1 cellular context compared by ENCODE assay signal in the genomic region with DNA sequence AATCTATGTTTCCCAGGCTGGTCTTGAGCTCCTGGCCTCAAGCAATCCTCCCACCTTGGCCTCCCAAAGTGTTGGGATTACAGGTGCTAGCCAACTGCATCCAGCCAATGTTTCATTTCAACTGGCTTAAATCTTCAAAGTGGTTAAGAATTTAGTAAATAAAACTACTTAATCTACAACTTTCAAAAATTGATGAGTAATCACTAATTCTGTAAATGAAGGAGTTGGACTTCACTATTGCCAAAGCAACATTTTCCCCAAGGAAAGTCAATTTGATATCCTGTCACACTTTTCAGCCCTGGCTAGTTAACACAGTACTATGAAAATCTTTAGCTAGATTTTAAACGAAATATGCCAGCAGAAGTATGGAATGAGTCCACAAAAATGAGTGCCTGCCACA.
A peak's percentile ranks its signal among the peaks of the same experiment; 100 is the strongest.
TF ChIP-seq lines count a peak whose summit lies in the region.

No MANE protein-coding gene starts in this region.

TF ChIP-seq in IMR-90, 13 proteins besides CTCF, POLR2A, EP300 and RAD21:
- TF ChIP-seq MAFK (IDR thresholded peaks at IDR 0.05; ENCODE audit: low read depth, low read length) (peak; percentile 95), SMC3 (IDR thresholded peaks at IDR 0.05; ENCODE audit: low read depth, low read length) (no peak), RFX5 (IDR thresholded peaks at IDR 0.05; ENCODE audit: low read depth, low read length) (no peak)
- TF ChIP-seq, protein P1, sequence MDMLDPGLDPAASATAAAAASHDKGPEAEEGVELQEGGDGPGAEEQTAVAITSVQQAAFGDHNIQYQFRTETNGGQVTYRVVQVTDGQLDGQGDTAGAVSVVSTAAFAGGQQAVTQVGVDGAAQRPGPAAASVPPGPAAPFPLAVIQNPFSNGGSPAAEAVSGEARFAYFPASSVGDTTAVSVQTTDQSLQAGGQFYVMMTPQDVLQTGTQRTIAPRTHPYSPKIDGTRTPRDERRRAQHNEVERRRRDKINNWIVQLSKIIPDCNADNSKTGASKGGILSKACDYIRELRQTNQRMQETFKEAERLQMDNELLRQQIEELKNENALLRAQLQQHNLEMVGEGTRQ (IDR thresholded peaks at IDR 0.05; ENCODE audit: low read depth, low read length), result no peak
